In the genomic region with DNA sequence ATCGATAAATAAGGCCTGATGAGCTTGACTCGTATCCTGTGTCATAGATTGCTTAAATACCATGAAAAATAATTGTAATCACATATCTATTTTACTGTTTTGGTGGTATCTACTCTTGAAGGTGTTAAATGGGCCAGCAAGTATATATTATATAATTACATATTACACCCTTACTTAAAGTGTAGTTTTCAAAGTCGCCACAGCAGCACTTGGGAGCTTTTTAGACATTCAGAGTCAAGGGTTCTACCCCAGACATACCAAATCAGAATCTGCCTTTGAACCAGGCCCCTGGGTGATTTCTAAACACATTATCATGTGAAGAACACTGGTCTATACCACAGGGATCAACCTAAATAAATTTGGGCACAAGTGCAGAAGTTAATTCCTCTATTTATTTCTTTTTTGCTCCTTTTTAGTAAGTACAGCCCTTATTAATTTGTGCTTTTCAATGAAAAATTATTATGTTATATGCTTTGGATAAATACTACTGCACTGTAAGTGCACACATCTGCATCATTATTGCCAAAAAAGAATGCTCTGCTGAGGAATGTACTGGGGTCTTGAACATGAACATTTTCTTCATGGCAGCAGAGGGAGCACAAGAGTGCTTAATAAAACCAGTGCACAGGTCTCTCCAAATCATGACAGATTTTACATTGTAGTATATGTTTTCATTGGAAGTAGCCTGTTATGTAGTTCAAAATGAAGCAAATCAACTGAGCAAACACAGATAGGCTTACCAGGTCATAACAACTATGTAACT, we compare ENCODE assay signal across 8 cellular contexts. TPM values are rescaled to one million over a fixed set of nuclear protein-coding genes. Genes with fewer than 3 reads are reported as not detected.
DNase-seq lines count a peak whose midpoint lies in the region; ATAC-seq, FAIRE-seq and TF ChIP-seq lines count a peak whose summit lies in the region.

No MANE protein-coding gene starts in this region.

- no peak overlapping the region for H3K9ac ChIP-seq in HepG2 (ENCODE audit: insufficient read depth, low read depth, low read length)

- in situ Hi-C loops in HepG2 (cut with HindIII; ENCODE audit: extremely low pct_ligation_motif_present, low pct_unique_long_range_greater_than_20kb), result loop anchor here (5.0 kb wide), 3 partner anchors 182 to 432 kb away; no protein-coding TSS in a partner anchor

- H3K9me3 ChIP-seq in HEK293 (ENCODE audit: control insufficient read depth, insufficient read depth, low read depth, low read length), result no peaks in the 10 kb centered on the region
- no peaks in the 10 kb centered on the region for H3K9me3 ChIP-seq in HepG2 (ENCODE audit: low read length)

- no peaks in the 10 kb centered on the region for H4K20me1 ChIP-seq in HepG2 (ENCODE audit: insufficient read depth, low read length)

- no peak overlapping the region for H3K4me2 ChIP-seq in HepG2 (ENCODE audit: low read depth, low read length)

- WGBS in HepG2 (ENCODE audit: low lambda C conversion rate), result 94% methylated on average over 3 of the region's 3 CpGs

- no peak for FAIRE-seq in HepG2 (lab: Jason Lieb, UNC)

- no TSS peak for BruUV-seq in HepG2 (replicated peaks; lab: Mats Ljungman, UMichigan)

- DNase-seq in CD14-positive monocyte (ENCODE audit: low spot score) (no peak), HepG2 (ENCODE audit: low spot score) (peak; percentile 53), GDM1 (lab: John Stamatoyannopoulos, UW) (no peak), anterior cingulate cortex (lab: John Stamatoyannopoulos, UW) (no peak)
- no peak for DNase-seq in activated T-helper 1 cell treated with anti-CD3 and anti-CD28 coated beads, Interleukin-12 subunit alpha, Interleukin-12 subunit beta, Interleukin-2, Interleukin-4 antibody, amounts not matched to agents 30 ng/mL and 10 ng/mL and 1 ng/mL, durations not matched to agents 14 hours and 24 hours and 36 hours (ENCODE audit: low spot score)

- H3K36me3 ChIP-seq in HEK293 (ENCODE audit: control insufficient read depth in 2 of 2, insufficient read depth in 1 of 2, low read length in 2 of 2) (no peaks in the 10 kb centered on the region), HepG2 (replicated peaks in 1 of 2; ENCODE audit: control insufficient read depth in 1 of 2, insufficient read depth in 2 of 2, low read length in 2 of 2) (no peaks in the 10 kb centered on the region)

- no peak overlapping the region for H3K27ac Mint-ChIP-seq in CD14-positive monocyte
- peak overlapping the region; percentile 79 for H3K27ac Mint-ChIP-seq in activated T-helper 1 cell treated with anti-CD3 and anti-CD28 coated beads, Interleukin-12 subunit alpha, Interleukin-12 subunit beta, Interleukin-2, Interleukin-4 antibody, amounts not matched to agents 30 ng/mL and 10 ng/mL and 1 ng/mL, durations not matched to agents 14 hours and 24 hours and 36 hours

- H3K9me3 Mint-ChIP-seq in CD14-positive monocyte, result no peaks in the 10 kb centered on the region
- H3K9me3 Mint-ChIP-seq in activated T-helper 1 cell treated with anti-CD3 and anti-CD28 coated beads, Interleukin-12 subunit alpha, Interleukin-12 subunit beta, Interleukin-2, Interleukin-4 antibody, amounts not matched to agents 30 ng/mL and 10 ng/mL and 1 ng/mL, durations not matched to agents 14 hours and 24 hours and 36 hours, result no peaks in the 10 kb centered on the region

- peaks cover 10% of the 10 kb centered on the region for H3K79me2 ChIP-seq in HepG2 (ENCODE audit: insufficient read depth, low read length)

- no peaks in the 10 kb centered on the region for H3K36me3 Mint-ChIP-seq in CD14-positive monocyte
- H3K36me3 Mint-ChIP-seq in activated T-helper 1 cell treated with anti-CD3 and anti-CD28 coated beads, Interleukin-12 subunit alpha, Interleukin-12 subunit beta, Interleukin-2, Interleukin-4 antibody, amounts not matched to agents 30 ng/mL and 10 ng/mL and 1 ng/mL, durations not matched to agents 14 hours and 24 hours and 36 hours (ENCODE audit: low read depth), result peaks cover 26% of the 10 kb centered on the region

- H3K4me1 ChIP-seq in HEK293 (ENCODE audit: control insufficient read depth, insufficient read depth, low read length) (peaks cover 47% of the 10 kb centered on the region), HepG2 (ENCODE audit: insufficient read depth, low read length) (peaks cover 35% of the 10 kb centered on the region)

- H3K27ac ChIP-seq in HEK293 (ENCODE audit: extremely low read depth, low read depth, low read length), result no peak overlapping the region
- H3K27ac ChIP-seq in HepG2 (ENCODE audit: extremely low read length, insufficient read depth, low read length), result no peak overlapping the region

- TF ChIP-seq EP300 in HepG2 (IDR thresholded peaks at IDR 0.05; ENCODE audit: low read depth in 2 of 2, low read length in 2 of 2) (no peak), HepG2 (CRISPR knock-in tag; IDR thresholded peaks at IDR 0.05; ENCODE audit: borderline replicate concordance) (no peak)

- H3K27me3 Mint-ChIP-seq in CD14-positive monocyte (ENCODE audit: low read depth in 3 of 3), result no peaks in the 10 kb centered on the region
- no peaks in the 10 kb centered on the region for H3K27me3 Mint-ChIP-seq in activated T-helper 1 cell treated with anti-CD3 and anti-CD28 coated beads, Interleukin-12 subunit alpha, Interleukin-12 subunit beta, Interleukin-2, Interleukin-4 antibody, amounts not matched to agents 30 ng/mL and 10 ng/mL and 1 ng/mL, durations not matched to agents 14 hours and 24 hours and 36 hours (ENCODE audit: insufficient read depth)

- peaks cover 23% of the 10 kb centered on the region for H3K4me1 Mint-ChIP-seq in CD14-positive monocyte
- H3K4me1 Mint-ChIP-seq in activated T-helper 1 cell treated with anti-CD3 and anti-CD28 coated beads, Interleukin-12 subunit alpha, Interleukin-12 subunit beta, Interleukin-2, Interleukin-4 antibody, amounts not matched to agents 30 ng/mL and 10 ng/mL and 1 ng/mL, durations not matched to agents 14 hours and 24 hours and 36 hours (ENCODE audit: low read depth), result peaks cover 61% of the 10 kb centered on the region

- H3K27me3 ChIP-seq in HepG2 (ENCODE audit: control insufficient read depth in 1 of 2, insufficient read depth in 2 of 2, low read length in 2 of 2), result no peaks in the 10 kb centered on the region; a peak in 1 of 5 replicates

- TF ChIP-seq CTCF in CD14-positive monocyte (IDR thresholded peaks at IDR 0.05) (peak; percentile 60), HEK293 (tag by site-specific recombination; IDR thresholded peaks at IDR 0.05) (peak; percentile 44; the same call in 1 of the 2 replicates), HepG2 (CRISPR knock-in tag; IDR thresholded peaks at IDR 0.05) (peak; percentile 66)

- H3K4me3 ChIP-seq in HEK293 (ENCODE audit: low read depth, low read length) (peak overlapping the region; percentile 76; the same call in 1 of the 2 replicates), HepG2 (replicated peaks in 1 of 3; ENCODE audit: insufficient read depth in 1 of 3, low read depth in 2 of 3, low read length in 3 of 3) (no peak overlapping the region)

- POLR2A ChIA-PET in HEK293 (lab: Yijun Ruan, JAX) (interaction anchor here (0.9 to 1.5 kb wide), 2 partner anchors 17 to 200 kb away, joined by 3 to 9 read pairs; no protein-coding TSS in a partner anchor), HepG2 (lab: Yijun Ruan, JAX) (interaction anchor here (1.3 to 1.4 kb wide), 2 partner anchors 35 to 65 kb away, joined by 3 to 5 read pairs; no protein-coding TSS in a partner anchor)

- CTCF ChIA-PET in HEK293 (lab: Yijun Ruan, JAX) (interaction anchor here (0.6 to 8.3 kb wide), 52 partner anchors 9 to 440 kb away, joined by 3 to 94 read pairs (median 5); no protein-coding TSS in a partner anchor), HepG2 (lab: Yijun Ruan, JAX; ENCODE audit: low intra/inter-chr PET ratio, low total read pairs) (interaction anchor here (1.1 to 1.4 kb wide), 2 partner anchors 201 to 433 kb away, joined by 3 to 7 read pairs; no protein-coding TSS in a partner anchor)

- H2AFZ ChIP-seq in HepG2 (ENCODE audit: low read length), result no peak overlapping the region

- ATAC-seq in HepG2, result no peak
- ATAC-seq in GM21526 (IDR thresholded peaks at IDR 0.05; ENCODE audit: low FRiP score, unreplicated experiment), result no peak
- no peak for ATAC-seq in activated CD4-positive, CD25-positive, alpha-beta regulatory T cell treated with anti-CD3 and anti-CD28 coated beads, Interleukin-2, amount 50 U/mL, for 24 hours

- no peak overlapping the region for H3K4me3 Mint-ChIP-seq in CD14-positive monocyte
- H3K4me3 Mint-ChIP-seq in activated T-helper 1 cell treated with anti-CD3 and anti-CD28 coated beads, Interleukin-12 subunit alpha, Interleukin-12 subunit beta, Interleukin-2, Interleukin-4 antibody, amounts not matched to agents 30 ng/mL and 10 ng/mL and 1 ng/mL, durations not matched to agents 14 hours and 24 hours and 36 hours, result peak overlapping the region; percentile 97

- peak; percentile 18; the same call in 1 of the 2 replicates for TF ChIP-seq RAD21 in HepG2 (CRISPR knock-in tag; IDR thresholded peaks at IDR 0.05)

- no peak for TF ChIP-seq POLR2A in HepG2 (IDR thresholded peaks at IDR 0.05; ENCODE audit: insufficient read depth in 1 of 2, low read depth in 2 of 2, low read length in 2 of 2)

- intact Hi-C loops in CD14-positive monocyte (cut with micrococcal nuclease), result loop anchor here (10.0 kb wide), 3 partner anchors 80 to 260 kb away; no protein-coding TSS in a partner anchor
- intact Hi-C loops in activated T-helper 1 cell treated with anti-CD3 and anti-CD28 coated beads, Interleukin-12 subunit alpha, Interleukin-12 subunit beta, Interleukin-2, Interleukin-4 antibody, amounts not matched to agents 30 ng/mL and 10 ng/mL and 1 ng/mL, durations not matched to agents 14 hours and 24 hours and 36 hours (cut with micrococcal nuclease), result loop anchor here (1.0 to 10.0 kb wide), 5 partner anchors 73 to 990 kb away; no protein-coding TSS in a partner anchor
- intact Hi-C loops in HepG2 (cut with micrococcal nuclease; ENCODE audit: unreplicated experiment), result loop anchor here (1.0 to 10.0 kb wide), 4 partner anchors 58 to 350 kb away; no protein-coding TSS in a partner anchor

RNA-seq across cellular contexts. Expression of a gene that starts 3.1 kb away (rescaled TPM):
- polyA plus RNA-seq in CD14-positive monocyte, result 10 to 100 TPM in 1 of 2 donors, 1 to 10 TPM in 1; 8.8 to 10.9 TPM
- 107 and 109 TPM in 2 replicates for total RNA-seq in activated T-helper 1 cell treated with anti-CD3 and anti-CD28 coated beads, Interleukin-12 subunit alpha, Interleukin-12 subunit beta, Interleukin-2, Interleukin-4 antibody, amounts not matched to agents 30 ng/mL and 10 ng/mL and 1 ng/mL, durations not matched to agents 14 hours and 24 hours and 36 hours
- total RNA-seq in HepG2 (2016; rRNA removed; fragmentation: Illumina TruSeq; extraction: Trizol), result 16.3 and 20.7 TPM in 2 replicates
- total RNA-seq in HepG2 (2016; cell fraction: cytosol; rRNA removed; fragmentation: Illumina TruSeq; extraction: Trizol; ENCODE audit: low read depth), result 21.4 and 22.2 TPM in 2 replicates
- 15.7 and 19.7 TPM in 2 replicates for total RNA-seq in HepG2 (2016; cell fraction: insoluble cytoplasmic fraction; rRNA removed; fragmentation: Illumina TruSeq; extraction: Trizol)
- total RNA-seq in HepG2 (2016; cell fraction: membrane; rRNA removed; fragmentation: Illumina TruSeq; extraction: Trizol), result 19.8 and 25.4 TPM in 2 replicates
- total RNA-seq in HepG2 (2016; cell fraction: nucleus; rRNA removed; fragmentation: Illumina TruSeq; extraction: Trizol), result 49.6 and 54.8 TPM in 2 replicates
- 39.5 and 40.2 TPM in 2 replicates for polyA plus RNA-seq in HepG2 (2011; rRNA removed)
- polyA plus RNA-seq in HepG2 (2011; cell fraction: cytosol; rRNA removed), result 18.2 and 19.6 TPM in 2 replicates
- 69.8 and 87.7 TPM in 2 replicates for polyA plus RNA-seq in HepG2 (2011; cell fraction: nucleus; rRNA removed)
- 20.4 and 28.6 TPM in 2 replicates for polyA plus RNA-seq in HepG2 (2012)
- polyA plus RNA-seq in HepG2 (2016; cell fraction: cytosol; fragmentation: Illumina TruSeq; extraction: Trizol; ENCODE audit: low read depth), result 2.6 and 3.3 TPM in 2 replicates
- polyA plus RNA-seq in HepG2 (2016; cell fraction: insoluble cytoplasmic fraction; fragmentation: Illumina TruSeq; extraction: Trizol; ENCODE audit: low read depth), result 12.1 and 12.2 TPM in 2 replicates
- polyA plus RNA-seq in HepG2 (2016; cell fraction: membrane; fragmentation: Illumina TruSeq; extraction: Trizol; ENCODE audit: low read depth), result 4.0 and 4.1 TPM in 2 replicates
- 18.8 TPM in 2 replicates for polyA plus RNA-seq in HepG2 (2016; cell fraction: nucleus; fragmentation: Illumina TruSeq; extraction: Trizol; ENCODE audit: insufficient read depth, low read depth)
- 13.4 and 120 TPM in 2 replicates for polyA minus RNA-seq in HepG2 (2011; rRNA and poly(A)+ RNA removed; ENCODE audit: low replicate concordance)
- 36.1 and 49.7 TPM in 2 replicates for polyA minus RNA-seq in HepG2 (2011; cell fraction: cytosol; rRNA and poly(A)+ RNA removed)
- 200 and 217 TPM in 2 replicates for polyA minus RNA-seq in HepG2 (2011; cell fraction: nucleus; rRNA and poly(A)+ RNA removed)
